In genomic region chr4:11623726-11624037, GRCh38 we compare ENCODE assay signal across 10 cellular contexts.
DNase-seq lines count a peak whose midpoint lies in the region; ATAC-seq, FAIRE-seq and TF ChIP-seq lines count a peak whose summit lies in the region.
"Had no signal": no experiment of that assay in that cellular context is flagged by ENCODE, and none has a peak within 500 bp of the region (broad histone marks: within the 10 kb centered on the region; RNA-seq: fewer than 3 reads in every experiment).

No MANE protein-coding gene starts in this region.

- TF ChIP-seq CTCF in Panc1 (IDR thresholded peaks at IDR 0.05) (peak; percentile 50), heart left ventricle (IDR thresholded peaks at IDR 0.05) (peak; percentile 19 to 67 (median 44)), RWPE1 (conservative IDR thresholded peaks at IDR 0.05; ENCODE audit: low read depth) (no peak; the same call in 1 of the 2 replicates)

- H3K4me3 ChIP-seq in Panc1 (ENCODE audit: low read depth in 2 of 2, low read length in 2 of 2) (no peak overlapping the region), heart left ventricle (no peak overlapping the region), small intestine (ENCODE audit: low read depth in 1 of 2, low read length in 2 of 2) (no peak overlapping the region)

- CTCF ChIA-PET in activated CD4-positive, alpha-beta T cell treated with anti-CD3 and anti-CD28 coated beads for 36 hours (lab: Charles Lee), result interaction anchor here (0.6 to 0.7 kb wide), 2 partner anchors 10 to 160 kb away, joined by 3 read pairs; no protein-coding TSS in a partner anchor
- CTCF ChIA-PET in Panc1 (lab: Charles Lee), result no interaction called here
- CTCF ChIA-PET in RWPE1 (lab: Yijun Ruan, JAX), result no interaction called here

- intact Hi-C loops in activated CD4-positive, alpha-beta T cell treated with anti-CD3 and anti-CD28 coated beads for 36 hours (cut with DNase I, micrococcal nuclease), result no loop called here
- intact Hi-C loops in Panc1 (cut with micrococcal nuclease; ENCODE audit: unreplicated experiment) (no loop called here), heart left ventricle (cut with DNase I) (loop anchor here in 9 of 10 donors (2.0 to 10.0 kb wide), 7 partner anchors 77 to 1049 kb away; partner anchors contain the start of gene HS3ST1 (in 7 of the 9))

- peak; percentile 30 for ATAC-seq in activated CD4-positive, alpha-beta T cell treated with anti-CD3 and anti-CD28 coated beads for 36 hours
- no peak for ATAC-seq in Panc1
- ATAC-seq in heart left ventricle, result peak in 1 of 4 donors; percentile 41

- H3K27ac Mint-ChIP-seq in activated CD4-positive, alpha-beta T cell treated with anti-CD3 and anti-CD28 coated beads for 36 hours, result no peak overlapping the region

- BruUV-seq in Panc1 (replicated peaks; lab: Mats Ljungman, UMichigan), result no TSS peak

- FAIRE-seq in small intestine (lab: Jason Lieb, UNC), result no peak

- H3K4me1 ChIP-seq in Panc1 (ENCODE audit: control insufficient read depth, insufficient read depth, low read length), result no peaks in the 10 kb centered on the region
- peaks cover 0 to 21% (median 0%) of the 10 kb centered on the region in 12 donors for H3K4me1 ChIP-seq in heart left ventricle
- no peaks in the 10 kb centered on the region for H3K4me1 ChIP-seq in small intestine (ENCODE audit: control insufficient read depth in 2 of 2, insufficient read depth in 1 of 2, low read depth in 1 of 2, low read length in 1 of 2)

- peaks cover 4% of the 10 kb centered on the region for H3K27me3 Mint-ChIP-seq in activated CD4-positive, alpha-beta T cell treated with anti-CD3 and anti-CD28 coated beads for 36 hours

- POLR2A ChIA-PET in activated CD4-positive, alpha-beta T cell treated with anti-CD3 and anti-CD28 coated beads for 36 hours (lab: Charles Lee), result no interaction called here
- POLR2A ChIA-PET in Panc1 (lab: Charles Lee) (no interaction called here), RWPE1 (lab: Yijun Ruan, JAX; ENCODE audit: low non-redundant PET) (no interaction called here)

- no peaks in the 10 kb centered on the region for H3K9me3 Mint-ChIP-seq in activated CD4-positive, alpha-beta T cell treated with anti-CD3 and anti-CD28 coated beads for 36 hours (ENCODE audit: low read depth)

- H3K27me3 ChIP-seq in Panc1 (ENCODE audit: control insufficient read depth, insufficient read depth, low read length) (no peaks in the 10 kb centered on the region), heart left ventricle (no peaks in the 10 kb centered on the region), small intestine (ENCODE audit: control insufficient read depth in 2 of 2, insufficient read depth in 2 of 2, low read length in 2 of 2) (no peaks in the 10 kb centered on the region)

- no peak overlapping the region for H3K4me3 Mint-ChIP-seq in activated CD4-positive, alpha-beta T cell treated with anti-CD3 and anti-CD28 coated beads for 36 hours

- no peaks in the 10 kb centered on the region for H3K4me1 Mint-ChIP-seq in activated CD4-positive, alpha-beta T cell treated with anti-CD3 and anti-CD28 coated beads for 36 hours

- no peaks in the 10 kb centered on the region for H3K36me3 Mint-ChIP-seq in activated CD4-positive, alpha-beta T cell treated with anti-CD3 and anti-CD28 coated beads for 36 hours (ENCODE audit: low read depth)

- no peak overlapping the region for H3K27ac ChIP-seq in Panc1 (ENCODE audit: low read length)
- peak overlapping the region in 2 of 12 donors; percentile 62 to 75 for H3K27ac ChIP-seq in heart left ventricle
- H3K27ac ChIP-seq in small intestine (ENCODE audit: low read depth in 1 of 2, low read length in 1 of 2), result no peak overlapping the region
- no peak overlapping the region for H3K27ac ChIP-seq in RWPE1

- no peak for TF ChIP-seq POLR2A in heart left ventricle (IDR thresholded peaks at IDR 0.05)

- H3K36me3 ChIP-seq in Panc1 (ENCODE audit: control insufficient read depth, insufficient read depth, low read length), result no peaks in the 10 kb centered on the region
- no peaks in the 10 kb centered on the region for H3K36me3 ChIP-seq in heart left ventricle
- H3K36me3 ChIP-seq in small intestine (ENCODE audit: control insufficient read depth in 2 of 2, insufficient read depth in 2 of 2, low read length in 2 of 2), result no peaks in the 10 kb centered on the region

- peak; percentile 15 for DNase-seq in activated CD4-positive, alpha-beta T cell treated with anti-CD3 and anti-CD28 coated beads for 36 hours
- no peak for DNase-seq in activated CD4-positive, alpha-beta T cell treated with anti-CD3 and anti-CD28 coated beads for 4 hours
- DNase-seq in Panc1 (ENCODE audit: low read depth, low spot score), result no peak
- peak in 2 of 5 donors; percentile 23 to 35 for DNase-seq in heart left ventricle
- DNase-seq in small intestine, result peak; percentile 77
- DNase-seq in RWPE1 (ENCODE audit: low spot score), result no peak
- DNase-seq in effector CD4-positive, alpha-beta T cell, result no peak
- DNase-seq in activated T-cell treated with anti-CD3 and anti-CD28 coated beads for 4 hours, result no peak
- DNase-seq: C1 segment of cervical spinal cord, NCI-H1930 had no signal

- in situ Hi-C loops in Panc1 (cut with HindIII; ENCODE audit: low pct_unique_long_range_greater_than_20kb, low sequenced_read_pairs), result no loop called here

- H3K9me3 ChIP-seq in Panc1 (ENCODE audit: control insufficient read depth, insufficient read depth, low read depth, low read length), result no peaks in the 10 kb centered on the region
- H3K9me3 ChIP-seq in heart left ventricle, result no peaks in the 10 kb centered on the region
- no peaks in the 10 kb centered on the region for H3K9me3 ChIP-seq in small intestine (ENCODE audit: control insufficient read depth, low read depth)

- WGBS in heart left ventricle, 4 donors, result 56 to 67% (median 60%) methylated on average over 1 of the region's 1 CpG
- 33 to 57% (median 44%) methylated on average over 1 of the region's 1 CpG for WGBS in small intestine, 3 donors

Comparison
In these comparisons a context has a peak if more than half of its experiments do, and no peak if none do; other contexts are left out.
1. DNase-seq: peak in activated CD4-positive, alpha-beta T cell treated with anti-CD3 and anti-CD28 coated beads for 36 hours (single experiment) and small intestine (single experiment); none in activated CD4-positive, alpha-beta T cell treated with anti-CD3 and anti-CD28 coated beads for 4 hours (0 of 2), Panc1 (single experiment), RWPE1 (single experiment), effector CD4-positive, alpha-beta T cell (single experiment) and activated T-cell treated with anti-CD3 and anti-CD28 coated beads for 4 hours (single experiment).
2. intact Hi-C loops: an anchor here in heart left ventricle (2.0 to 10.0 kb wide); none called in activated CD4-positive, alpha-beta T cell treated with anti-CD3 and anti-CD28 coated beads for 36 hours and Panc1.